ENCODE assay signal across 17 cellular contexts in the genomic region with DNA sequence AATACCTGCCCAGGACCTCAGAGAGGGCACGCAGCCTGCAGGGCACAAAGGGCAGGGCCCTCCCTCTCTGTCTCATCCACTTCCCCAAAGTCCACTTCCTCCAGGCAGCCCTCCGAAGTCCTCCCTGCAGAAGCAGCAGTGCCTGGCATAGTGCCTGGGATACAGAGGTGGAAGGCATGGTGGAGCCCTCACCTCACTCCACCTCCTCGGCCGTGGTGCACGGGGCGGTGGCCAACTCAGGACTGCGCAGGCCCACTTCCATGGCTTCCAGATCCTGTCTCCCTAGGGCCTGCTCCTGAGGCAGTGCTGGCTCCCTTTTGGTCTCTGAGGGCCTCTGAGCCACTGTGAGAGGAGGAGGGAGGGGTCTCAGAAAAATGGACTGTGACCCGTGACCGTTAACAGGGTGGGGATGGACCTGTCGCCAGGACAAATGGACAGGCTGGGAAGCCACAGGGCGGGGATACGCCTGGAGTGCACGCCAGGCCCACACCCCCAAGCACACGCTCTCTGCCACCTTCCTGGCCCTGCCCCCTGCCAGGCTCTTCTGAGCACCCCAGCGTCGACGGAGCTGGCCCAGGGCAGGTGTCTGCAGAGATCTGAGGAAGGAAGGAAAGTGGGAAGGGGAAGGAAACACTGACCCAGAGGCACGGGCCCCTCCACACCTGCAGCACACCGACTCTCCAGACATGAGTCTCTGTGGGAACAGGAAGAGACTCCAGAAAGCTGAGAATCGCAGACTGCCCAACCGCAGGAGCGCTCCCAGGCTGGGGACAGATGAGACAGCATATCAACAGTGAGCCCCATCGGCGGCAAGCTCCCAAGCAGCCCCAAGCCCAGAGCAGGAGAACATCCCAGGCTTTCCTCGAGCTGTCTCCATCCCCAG. TPM values are rescaled to one million over a fixed set of nuclear protein-coding genes. Genes with fewer than 3 reads are reported as not detected.
DNase-seq lines count a peak whose midpoint lies in the region; ATAC-seq and TF ChIP-seq lines count a peak whose summit lies in the region.
"Had no signal": no experiment of that assay in that cellular context is flagged by ENCODE, and none has a peak within 500 bp of the region (broad histone marks: within the 10 kb centered on the region; RNA-seq: fewer than 3 reads in every experiment).

No MANE protein-coding gene starts in this region.

- H3K27ac ChIP-seq in KOPT-K1 (ENCODE audit: low read depth, low read length, poor library complexity, severe bottlenecking) (peak overlapping the region; percentile 33), neutrophil (peak overlapping the region; percentile 58)

- TF ChIP-seq CTCF in CD14-positive monocyte (IDR thresholded peaks at IDR 0.05) (no peak), endothelial cell (IDR thresholded peaks at IDR 0.05; ENCODE audit: unreplicated experiment) (no peak), neutrophil (IDR thresholded peaks at IDR 0.05) (no peak), GM10266 (IDR thresholded peaks at IDR 0.05; ENCODE audit: control insufficient read depth, insufficient read depth, low read depth, missing control alignments) (no peak)

- no peak overlapping the region for H3K4me3 ChIP-seq in neutrophil (ENCODE audit: low read depth in 1 of 2, low read length in 1 of 2)

- H3K9me3 ChIP-seq in KOPT-K1 (ENCODE audit: insufficient read depth, low read length, poor library complexity, severe bottlenecking) = no peaks in the 10 kb centered on the region
- no peaks in the 10 kb centered on the region for H3K9me3 ChIP-seq in neutrophil
- H3K9me3 ChIP-seq: BE2C had no signal

- H3K27ac Mint-ChIP-seq in CD14-positive monocyte (peak overlapping the region in 6 of 7 donors; percentile 19 to 80 (median 60)), endothelial cell (ENCODE audit: unreplicated experiment) (peak overlapping the region; percentile 36)
- H3K27ac Mint-ChIP-seq: activated T-helper 1 cell treated with anti-CD3 and anti-CD28 coated beads, Interleukin-12 subunit alpha, Interleukin-12 subunit beta, Interleukin-2, Interleukin-4 antibody, amounts not matched to agents 30 ng/mL and 10 ng/mL and 1 ng/mL, durations not matched to agents 14 hours and 24 hours and 36 hours had no signal

- H3K4me1 Mint-ChIP-seq in CD14-positive monocyte (peaks cover 37% of the 10 kb centered on the region), endothelial cell (ENCODE audit: unreplicated experiment) (peaks cover 23% of the 10 kb centered on the region)

- H3K27me3 ChIP-seq in neutrophil = no peaks in the 10 kb centered on the region
- H3K27me3 ChIP-seq: BE2C had no signal

- DNase-seq in CD14-positive monocyte (ENCODE audit: low spot score) = no peak
- no peak for DNase-seq in endothelial cell (ENCODE audit: low spot score)
- DNase-seq in NCI-H345 (lab: John Stamatoyannopoulos, UW) = no peak
- no peak for DNase-seq in GM10266 (ENCODE audit: extremely low spot score)
- DNase-seq in NAMALWA (ENCODE audit: low spot score) = no peak
- DNase-seq: activated CD4-positive, alpha-beta T cell treated with anti-CD3 and anti-CD28 coated beads, Interleukin-2, amount 50 U/mL, for 4 hours; BE2C; DMS79; mammary epithelial cell; NCI-H187 treated with DMSO at 0.1 percent for 48 hours; NCI-H526 treated with DMSO at 0.1 percent for 48 hours; nucleus accumbens had no signal

- intact Hi-C loops in CD14-positive monocyte (cut with micrococcal nuclease) = no loop called here

- peaks cover 6 to 44% of the 10 kb centered on the region in 2 donors for H3K36me3 Mint-ChIP-seq in CD14-positive monocyte
- H3K36me3 Mint-ChIP-seq in endothelial cell (ENCODE audit: low read depth, unreplicated experiment) = peaks cover 3% of the 10 kb centered on the region

- H3K27me3 Mint-ChIP-seq in CD14-positive monocyte (ENCODE audit: low read depth in 3 of 3) (no peaks in the 10 kb centered on the region), endothelial cell (ENCODE audit: unreplicated experiment) (peaks cover 22% of the 10 kb centered on the region)

- no peak for ATAC-seq in GM19452 (IDR thresholded peaks at IDR 0.05; ENCODE audit: unreplicated experiment)
- ATAC-seq: HCT116 had no signal

- H3K4me1 ChIP-seq in neutrophil (ENCODE audit: control insufficient read depth in 1 of 2, insufficient read depth in 1 of 2, low read depth in 1 of 2, low read length in 1 of 2) = peaks cover 18 to 25% of the 10 kb centered on the region in 2 experiments

- no peaks in the 10 kb centered on the region for H3K9me3 Mint-ChIP-seq in CD14-positive monocyte
- no peaks in the 10 kb centered on the region for H3K9me3 Mint-ChIP-seq in endothelial cell (ENCODE audit: unreplicated experiment)
- H3K9me3 Mint-ChIP-seq: activated T-helper 1 cell treated with anti-CD3 and anti-CD28 coated beads, Interleukin-12 subunit alpha, Interleukin-12 subunit beta, Interleukin-2, Interleukin-4 antibody, amounts not matched to agents 30 ng/mL and 10 ng/mL and 1 ng/mL, durations not matched to agents 14 hours and 24 hours and 36 hours had no signal

- H3K4me3 Mint-ChIP-seq in CD14-positive monocyte = no peak overlapping the region
- H3K4me3 Mint-ChIP-seq in endothelial cell (ENCODE audit: unreplicated experiment) = no peak overlapping the region
- H3K4me3 Mint-ChIP-seq: activated T-helper 1 cell treated with anti-CD3 and anti-CD28 coated beads, Interleukin-12 subunit alpha, Interleukin-12 subunit beta, Interleukin-2, Interleukin-4 antibody, amounts not matched to agents 30 ng/mL and 10 ng/mL and 1 ng/mL, durations not matched to agents 14 hours and 24 hours and 36 hours had no signal

- H3K36me3 ChIP-seq in KOPT-K1 (ENCODE audit: insufficient read depth, low read length) (peaks cover 61% of the 10 kb centered on the region), neutrophil (peaks cover 11% of the 10 kb centered on the region)

RNA-seq across cellular contexts. Expression of gene REXO1, which starts 8.4 kb away (rescaled TPM):
- polyA plus RNA-seq in CD14-positive monocyte = 1 to 10 TPM; 2.8 to 3.0 TPM
- total RNA-seq in endothelial cell (ENCODE audit: unreplicated experiment) = 48.1 TPM

RNA-seq across cellular contexts. Expression of gene KLF16, which starts 23.5 kb away (rescaled TPM):
- under 1 TPM; 0.51 to 0.67 TPM for polyA plus RNA-seq in CD14-positive monocyte
- total RNA-seq in endothelial cell (ENCODE audit: unreplicated experiment) = 19.9 TPM

RNA-seq across cellular contexts. Expression of gene ATP8B3, which starts 27.8 kb away (rescaled TPM):
- polyA plus RNA-seq in CD14-positive monocyte = 1 to 10 TPM; 1.6 to 1.8 TPM
- 0.69 TPM for total RNA-seq in endothelial cell (ENCODE audit: unreplicated experiment)

RNA-seq across cellular contexts. Expression of gene ABHD17A, which starts 45.4 kb away (rescaled TPM):
- polyA plus RNA-seq in CD14-positive monocyte = 10 to 100 TPM; 69.8 to 79.0 TPM
- 283 TPM for total RNA-seq in endothelial cell (ENCODE audit: unreplicated experiment)
